ENCODE assay signal across 15 cellular contexts in genomic region chr15:45794768-45795486, GRCh38.
DNase-seq lines count a peak whose midpoint lies in the region; ATAC-seq and TF ChIP-seq lines count a peak whose summit lies in the region.
"Had no signal": no experiment of that assay in that cellular context is flagged by ENCODE, and none has a peak within 500 bp of the region (broad histone marks: within the 10 kb centered on the region; RNA-seq: fewer than 3 reads in every experiment).

No MANE protein-coding gene starts in this region.

- H3K4me1 Mint-ChIP-seq in activated naive CD8-positive, alpha-beta T cell treated with anti-CD3 and anti-CD28 coated beads, Interleukin-2, amount 50 U/mL, for 24 hours: no peaks in the 10 kb centered on the region

- no peak overlapping the region for H3K27ac Mint-ChIP-seq in activated naive CD8-positive, alpha-beta T cell treated with anti-CD3 and anti-CD28 coated beads, Interleukin-2, amount 50 U/mL, for 24 hours
- H3K27ac Mint-ChIP-seq: IgD-negative memory B cell, neural progenitor cell had no signal

- H3K36me3 Mint-ChIP-seq in activated naive CD8-positive, alpha-beta T cell treated with anti-CD3 and anti-CD28 coated beads, Interleukin-2, amount 50 U/mL, for 24 hours (ENCODE audit: low read depth): no peaks in the 10 kb centered on the region
- H3K36me3 Mint-ChIP-seq: IgD-negative memory B cell, neural progenitor cell had no signal

- ATAC-seq in GM18909 (IDR thresholded peaks at IDR 0.05; ENCODE audit: poor library complexity, unreplicated experiment) (peak; percentile 76), HG02678 (IDR thresholded peaks at IDR 0.05; ENCODE audit: unreplicated experiment) (peak; percentile 54), left lobe of liver (peak; percentile 84), upper lobe of left lung (ENCODE audit: low FRiP score in 2 of 2) (no peak), HG02970 (IDR thresholded peaks at IDR 0.05; ENCODE audit: low FRiP score, unreplicated experiment) (no peak)
- no peak for ATAC-seq in activated naive CD8-positive, alpha-beta T cell treated with anti-CD3 and anti-CD28 coated beads, Interleukin-2, amount 50 U/mL, for 24 hours
- ATAC-seq: activated CD4-positive, CD25-positive, alpha-beta regulatory T cell treated with anti-CD3 and anti-CD28 coated beads, Interleukin-2, amount 50 U/mL, for 24 hours had no signal

- no peaks in the 10 kb centered on the region for H3K36me3 ChIP-seq in upper lobe of left lung
- H3K36me3 ChIP-seq: heart left ventricle, left ventricle myocardium inferior, neural progenitor cell, suprapubic skin had no signal

- no peaks in the 10 kb centered on the region for H3K9me3 Mint-ChIP-seq in activated naive CD8-positive, alpha-beta T cell treated with anti-CD3 and anti-CD28 coated beads, Interleukin-2, amount 50 U/mL, for 24 hours

- H3K4me3 ChIP-seq in upper lobe of left lung: no peak overlapping the region
- H3K4me3 ChIP-seq: heart left ventricle, left ventricle myocardium inferior, neural progenitor cell, smooth muscle cell, suprapubic skin had no signal

- no peak overlapping the region for H3K27ac ChIP-seq in upper lobe of left lung
- H3K27ac ChIP-seq: heart left ventricle, left ventricle myocardium inferior, neural progenitor cell, suprapubic skin had no signal

- no peaks in the 10 kb centered on the region for H3K9me3 ChIP-seq in upper lobe of left lung
- H3K9me3 ChIP-seq: heart left ventricle, left ventricle myocardium inferior, suprapubic skin had no signal

- TF ChIP-seq CTCF in upper lobe of left lung (IDR thresholded peaks at IDR 0.05): no peak

- H3K4me3 Mint-ChIP-seq in activated naive CD8-positive, alpha-beta T cell treated with anti-CD3 and anti-CD28 coated beads, Interleukin-2, amount 50 U/mL, for 24 hours: no peak overlapping the region
- H3K4me3 Mint-ChIP-seq: IgD-negative memory B cell, neural progenitor cell had no signal

- TF ChIP-seq EP300 in upper lobe of left lung (IDR thresholded peaks at IDR 0.05): no peak

- H3K27me3 ChIP-seq in upper lobe of left lung: no peaks in the 10 kb centered on the region

- TF ChIP-seq POLR2A in upper lobe of left lung (IDR thresholded peaks at IDR 0.05): no peak

- no peaks in the 10 kb centered on the region for H3K4me1 ChIP-seq in upper lobe of left lung
- H3K4me1 ChIP-seq: heart left ventricle, left ventricle myocardium inferior, neural progenitor cell, suprapubic skin had no signal

- H3K27me3 Mint-ChIP-seq in activated naive CD8-positive, alpha-beta T cell treated with anti-CD3 and anti-CD28 coated beads, Interleukin-2, amount 50 U/mL, for 24 hours: peaks cover 12% of the 10 kb centered on the region

- 58 to 67% methylated on average over 6 of the region's 6 CpGs for WGBS in upper lobe of left lung, 2 donors

- DNase-seq in NCI-H1105 (lab: John Stamatoyannopoulos, UW) (peak; percentile 66), left lobe of liver (ENCODE audit: low spot score) (peak; percentile 56), upper lobe of left lung (no peak), nucleus accumbens (lab: John Stamatoyannopoulos, UW) (no peak)
- no peak for DNase-seq in activated naive CD8-positive, alpha-beta T cell treated with anti-CD3 and anti-CD28 coated beads, Interleukin-2, amount 50 U/mL, for 24 hours
- DNase-seq: left ventricle myocardium inferior had no signal

Comparison
In these comparisons a context has a peak if more than half of its experiments do, and no peak if none do; other contexts are left out.
1. ATAC-seq: peak in GM18909 (single experiment), HG02678 (single experiment) and left lobe of liver (single experiment); none in upper lobe of left lung (0 of 2), HG02970 (single experiment) and activated naive CD8-positive, alpha-beta T cell treated with anti-CD3 and anti-CD28 coated beads, Interleukin-2, amount 50 U/mL, for 24 hours (single experiment).
2. DNase-seq: peak in NCI-H1105 (single experiment) and left lobe of liver (single experiment); none in upper lobe of left lung (0 of 2), nucleus accumbens (0 of 56) and activated naive CD8-positive, alpha-beta T cell treated with anti-CD3 and anti-CD28 coated beads, Interleukin-2, amount 50 U/mL, for 24 hours (single experiment).